ENCODE assay signal across 1 cellular context in genomic region chr10:97584798-97585438, GRCh38.
TF ChIP-seq lines count a peak whose summit lies in the region.

No MANE protein-coding gene starts in this region.

TF ChIP-seq in GM23338, 12 proteins besides CTCF, POLR2A, EP300 and RAD21:
- TF ChIP-seq ZNF331 (CRISPR knock-in tag; IDR thresholded peaks at IDR 0.05; ENCODE audit: low read depth), result no peak
- TF ChIP-seq NANOG (IDR thresholded peaks at IDR 0.05; ENCODE audit: borderline replicate concordance), result no peak
- no peak for TF ChIP-seq EZH2phosphoT487 (IDR thresholded peaks at IDR 0.05; ENCODE audit: unreplicated experiment)
- TF ChIP-seq ETS1 (IDR thresholded peaks at IDR 0.05), result no peak
- TF ChIP-seq REST (IDR thresholded peaks at IDR 0.05; ENCODE audit: unreplicated experiment), result no peak
- no peak for TF ChIP-seq CREB1 (CRISPR knock-in tag; IDR thresholded peaks at IDR 0.05; ENCODE audit: low read depth)
- TF ChIP-seq POLR2AphosphoS5 (IDR thresholded peaks at IDR 0.05; ENCODE audit: low read depth), result no peak
- TF ChIP-seq JUNB (IDR thresholded peaks at IDR 0.05; ENCODE audit: unreplicated experiment), result no peak
- no peak for TF ChIP-seq EZH2 (IDR thresholded peaks at IDR 0.05; ENCODE audit: low read depth, unreplicated experiment)
- TF ChIP-seq STAT1 (IDR thresholded peaks at IDR 0.05; ENCODE audit: unreplicated experiment), result no peak
- TF ChIP-seq ZNF114 (CRISPR knock-in tag; IDR thresholded peaks at IDR 0.05), result no peak
- TF ChIP-seq ZNF462 (CRISPR knock-in tag; IDR thresholded peaks at IDR 0.05), result no peak
